Comparison of ENCODE assay signal across 8 cellular contexts in genomic region chr6:34196116-34196832, GRCh38. TPM values are rescaled to one million over a fixed set of nuclear protein-coding genes. Genes with fewer than 3 reads are reported as not detected.
DNase-seq lines count a peak whose midpoint lies in the region; ATAC-seq and TF ChIP-seq lines count a peak whose summit lies in the region.

No MANE protein-coding gene starts in this region.

- H3K4me3 ChIP-seq in fibroblast of mammary gland (ENCODE audit: control insufficient read depth, low read depth, low read length) = peak overlapping the region; percentile 47

- peak; percentile 62 for TF ChIP-seq CTCF in fibroblast of mammary gland (conservative IDR thresholded peaks at IDR 0.05; ENCODE audit: control insufficient read depth, insufficient read depth, low read depth, low read length)
- TF ChIP-seq CTCF in nephron (IDR thresholded peaks at IDR 0.05; ENCODE audit: unreplicated experiment in 3 of 3) = peak; percentile 87 to 94 (median 91)

- no peaks in the 10 kb centered on the region for H3K4me1 Mint-ChIP-seq in nephron
- H3K4me1 Mint-ChIP-seq in stimulated activated naive B cell treated with anti-CD40 and anti-IgM and Interleukin-4, amounts not matched to agents 10 μg/mL and 1 μg/mL and 100 μg/mL, for 72 hours = peaks cover 5 to 10% of the 10 kb centered on the region in 2 donors

- peaks cover 18% of the 10 kb centered on the region for H3K27me3 Mint-ChIP-seq in nephron (ENCODE audit: low read depth)
- no peaks in the 10 kb centered on the region for H3K27me3 Mint-ChIP-seq in stimulated activated naive B cell treated with anti-CD40 and anti-IgM and Interleukin-4, amounts not matched to agents 10 μg/mL and 1 μg/mL and 100 μg/mL, for 72 hours

- H3K4me3 Mint-ChIP-seq in nephron = peak overlapping the region; percentile 56 to 75 (median 61)
- peak overlapping the region; percentile 87 to 91 for H3K4me3 Mint-ChIP-seq in stimulated activated naive B cell treated with anti-CD40 and anti-IgM and Interleukin-4, amounts not matched to agents 10 μg/mL and 1 μg/mL and 100 μg/mL, for 72 hours

- H3K36me3 Mint-ChIP-seq in nephron (ENCODE audit: low read depth) = no peaks in the 10 kb centered on the region
- no peaks in the 10 kb centered on the region for H3K36me3 Mint-ChIP-seq in stimulated activated naive B cell treated with anti-CD40 and anti-IgM and Interleukin-4, amounts not matched to agents 10 μg/mL and 1 μg/mL and 100 μg/mL, for 72 hours

- peak; percentile 54 to 80 for DNase-seq in NCI-H524 (lab: John Stamatoyannopoulos, UW)
- no peak for DNase-seq in NCI-H524 treated with DMSO at 0.1 percent for 48 hours (lab: John Stamatoyannopoulos, UW)
- DNase-seq in activated T-helper 1 cell treated with Interleukin-2 at 50 U/mL for 16 hours (ENCODE audit: low read depth) = peak; percentile 81
- DNase-seq in fibroblast of mammary gland (ENCODE audit: low read depth) = peak; percentile 66
- DNase-seq in stimulated activated naive B cell treated with anti-CD40 and anti-IgM and Interleukin-4, amounts not matched to agents 10 μg/mL and 1 μg/mL and 100 μg/mL, for 72 hours = peak; percentile 80

- no peak overlapping the region for H3K27ac Mint-ChIP-seq in nephron
- peak overlapping the region; percentile 89 for H3K27ac Mint-ChIP-seq in stimulated activated naive B cell treated with anti-CD40 and anti-IgM and Interleukin-4, amounts not matched to agents 10 μg/mL and 1 μg/mL and 100 μg/mL, for 72 hours

- no peaks in the 10 kb centered on the region for H3K9me3 Mint-ChIP-seq in nephron
- H3K9me3 Mint-ChIP-seq in stimulated activated naive B cell treated with anti-CD40 and anti-IgM and Interleukin-4, amounts not matched to agents 10 μg/mL and 1 μg/mL and 100 μg/mL, for 72 hours = no peaks in the 10 kb centered on the region

- ATAC-seq in HG03521 (IDR thresholded peaks at IDR 0.05; ENCODE audit: unreplicated experiment) = peak; percentile 69
- ATAC-seq in stimulated activated naive B cell treated with anti-CD40 and anti-IgM and Interleukin-4, amounts not matched to agents 10 μg/mL and 1 μg/mL and 100 μg/mL, for 72 hours (replicated peaks) = peak; percentile 99

TF ChIP-seq in PFSK-1, 5 proteins besides CTCF, POLR2A, EP300 and RAD21:
- TF ChIP-seq REST (IDR thresholded peaks at IDR 0.05; ENCODE audit: insufficient read depth in 1 of 2, low read depth in 2 of 2, low read length in 2 of 2) (no peak), FOXP2 (optimal IDR thresholded peaks at IDR 0.05; ENCODE audit: borderline replicate concordance, extremely low read depth, extremely low read length, insufficient read depth) (peak; percentile 64)

RNA-seq across cellular contexts. Expression of gene HMGA1, which starts 40.4 kb away (rescaled TPM):
- polyA plus RNA-seq in PFSK-1 (2012; ENCODE audit: insufficient read length, low read depth) = 1,183 TPM

RNA-seq across cellular contexts. Expression of gene GRM4, which starts 50.4 kb away (rescaled TPM):
- not detected for polyA plus RNA-seq in PFSK-1 (2012; ENCODE audit: insufficient read length, low read depth)

RNA-seq across cellular contexts. Expression of gene SMIM29, which starts 52.5 kb away (rescaled TPM):
- polyA plus RNA-seq in PFSK-1 (2012; ENCODE audit: insufficient read length, low read depth) = 56.8 TPM
